8 cellular contexts compared by ENCODE assay signal in the genomic region with DNA sequence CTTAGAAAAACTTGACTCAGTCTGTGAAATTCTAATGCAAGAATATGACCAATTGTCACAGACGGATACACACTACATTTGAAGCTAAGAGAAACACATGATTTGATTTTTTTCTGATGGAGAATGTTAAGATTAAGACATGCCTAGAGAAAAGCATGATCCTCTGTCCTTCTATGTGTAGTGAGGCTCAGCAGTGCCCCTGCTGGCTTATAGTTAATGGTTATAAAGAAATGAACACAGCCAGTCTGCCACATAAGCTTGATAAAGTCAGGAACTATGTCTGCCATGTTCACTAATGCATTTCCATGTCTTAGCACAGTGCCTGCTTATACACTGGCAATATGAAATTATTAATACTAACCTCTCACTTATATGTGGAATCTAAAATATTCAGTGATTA.
DNase-seq lines count a peak whose midpoint lies in the region; ATAC-seq and TF ChIP-seq lines count a peak whose summit lies in the region.
"Had no signal": no experiment of that assay in that cellular context is flagged by ENCODE, and none has a peak within 500 bp of the region (broad histone marks: within the 10 kb centered on the region; RNA-seq: fewer than 3 reads in every experiment).

No MANE protein-coding gene starts in this region.

- no peaks in the 10 kb centered on the region for H3K4me1 ChIP-seq in tibial artery

- no peaks in the 10 kb centered on the region for H3K36me3 Mint-ChIP-seq in nephron progenitor cell (ENCODE audit: low read depth)

- no peaks in the 10 kb centered on the region for H3K36me3 ChIP-seq in tibial artery

- peak; percentile 33 for DNase-seq in EL
- DNase-seq in Kasumi-1 (lab: John Stamatoyannopoulos, UW): peak; percentile 39 to 63
- peak; percentile 45 for DNase-seq in amniotic epithelial cell (ENCODE audit: low read depth)
- no peak for DNase-seq in nephron progenitor cell
- no peak for DNase-seq in tibial artery
- DNase-seq in cortex of kidney (lab: John Stamatoyannopoulos, UW): no peak

- no peak for ATAC-seq in GM18498 (IDR thresholded peaks at IDR 0.05; ENCODE audit: unreplicated experiment)

- H3K27me3 Mint-ChIP-seq in nephron progenitor cell (ENCODE audit: low read depth, poor library complexity): no peaks in the 10 kb centered on the region
- H3K27me3 Mint-ChIP-seq: central memory CD8-positive, alpha-beta T cell had no signal

- H3K27ac ChIP-seq in tibial artery: no peak overlapping the region

- no peak overlapping the region for H3K4me3 Mint-ChIP-seq in nephron progenitor cell
- H3K4me3 Mint-ChIP-seq: central memory CD8-positive, alpha-beta T cell had no signal

- no peaks in the 10 kb centered on the region for H3K9me3 Mint-ChIP-seq in nephron progenitor cell
- H3K9me3 Mint-ChIP-seq: central memory CD8-positive, alpha-beta T cell had no signal

- no peaks in the 10 kb centered on the region for H3K9me3 ChIP-seq in tibial artery

- TF ChIP-seq CTCF in nephron progenitor cell (IDR thresholded peaks at IDR 0.05) (peak; percentile 33), tibial artery (IDR thresholded peaks at IDR 0.05) (peak in 1 of 2 experiments; percentile 20)

- intact Hi-C loops in tibial artery (cut with DNase I; ENCODE audit: low total_unique reads): loop anchor here (10.0 kb wide), 1 partner anchor 386 kb away; the partner anchor contains the start of gene DACT1

- H3K4me3 ChIP-seq in tibial artery: no peak overlapping the region

- peaks cover 6% of the 10 kb centered on the region for H3K4me1 Mint-ChIP-seq in nephron progenitor cell
- H3K4me1 Mint-ChIP-seq: central memory CD8-positive, alpha-beta T cell had no signal

- H3K27ac Mint-ChIP-seq in nephron progenitor cell: no peak overlapping the region

- H3K27me3 ChIP-seq in tibial artery: no peaks in the 10 kb centered on the region

Comparison
In these comparisons a context has a peak if more than half of its experiments do, and no peak if none do; other contexts are left out.
1. DNase-seq: peak in EL (single experiment), Kasumi-1 (2 of 2) and amniotic epithelial cell (single experiment); none in nephron progenitor cell (single experiment), tibial artery (0 of 2) and cortex of kidney (single experiment).